ENCODE assay signal across 1 cellular context in the genomic region with DNA sequence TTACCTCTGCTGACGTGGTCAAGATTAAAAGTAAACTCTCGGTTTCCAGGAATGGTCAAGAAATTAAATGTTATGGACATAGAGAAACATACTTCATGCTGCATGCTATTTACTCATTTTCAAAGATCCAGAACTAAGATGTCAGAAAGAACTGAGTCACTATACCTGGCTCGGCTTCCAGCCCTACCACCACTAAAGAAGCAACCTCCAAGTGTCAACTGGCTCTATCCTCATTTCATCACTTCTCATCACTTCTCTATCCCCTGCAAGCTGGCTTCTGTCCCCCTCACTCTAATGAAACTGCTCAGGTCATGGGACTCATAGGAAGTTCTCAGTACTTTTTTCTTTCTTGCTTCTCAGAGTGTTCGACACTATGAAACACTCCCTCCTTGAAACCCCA.
TF ChIP-seq lines count a peak whose summit lies in the region.

No MANE protein-coding gene starts in this region.

TF ChIP-seq in IMR-90, 13 proteins besides CTCF, POLR2A, EP300 and RAD21:
- TF ChIP-seq RFX5 (IDR thresholded peaks at IDR 0.05; ENCODE audit: low read depth, low read length) (no peak), MAZ (IDR thresholded peaks at IDR 0.05; ENCODE audit: borderline replicate concordance, low read depth, low read length) (no peak), CHD1 (IDR thresholded peaks at IDR 0.05; ENCODE audit: low read depth, low read length) (no peak)
TF ChIP-seq in IMR-90: peak in this region for 0.
